ENCODE assay signal across 8 cellular contexts in the genomic region with DNA sequence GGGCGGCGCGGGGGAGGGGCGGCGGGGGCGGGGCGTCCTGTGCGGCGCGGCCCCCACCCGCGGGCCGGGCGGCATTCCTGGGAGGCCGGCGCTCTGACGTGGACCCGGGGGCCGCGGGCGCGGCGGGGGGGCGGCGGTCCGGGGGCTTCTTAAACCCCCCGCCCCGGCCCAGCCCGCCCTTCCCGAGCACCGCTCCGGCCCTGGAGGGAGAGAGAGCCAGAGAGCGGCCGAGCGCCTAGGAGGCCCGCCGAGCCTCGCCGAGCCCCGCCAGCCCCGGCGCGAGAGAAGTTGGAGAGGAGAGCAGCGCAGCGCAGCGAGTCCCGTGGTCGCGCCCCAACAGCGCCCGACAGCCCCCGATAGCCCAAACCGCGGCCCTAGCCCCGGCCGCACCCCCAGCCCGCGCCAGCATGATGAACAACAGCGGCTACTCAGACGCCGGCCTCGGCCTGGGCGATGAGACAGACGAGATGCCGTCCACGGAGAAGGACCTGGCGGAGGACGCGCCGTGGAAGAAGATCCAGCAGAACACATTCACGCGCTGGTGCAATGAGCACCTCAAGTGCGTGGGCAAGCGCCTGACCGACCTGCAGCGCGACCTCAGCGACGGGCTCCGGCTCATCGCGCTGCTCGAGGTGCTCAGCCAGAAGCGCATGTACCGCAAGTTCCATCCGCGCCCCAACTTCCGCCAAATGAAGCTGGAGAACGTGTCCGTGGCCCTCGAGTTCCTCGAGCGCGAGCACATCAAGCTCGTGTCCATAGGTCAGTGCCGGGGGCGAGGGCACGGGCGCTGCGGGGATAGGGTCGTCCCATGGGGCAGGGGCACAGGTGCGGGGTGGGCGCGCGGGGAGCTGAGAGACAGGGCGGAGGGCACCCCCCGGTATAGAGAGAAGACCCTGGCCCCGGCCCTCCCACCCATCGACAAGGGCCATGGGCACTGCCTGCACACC. TPM values are rescaled to one million over a fixed set of nuclear protein-coding genes. Genes with fewer than 3 reads are reported as not detected.
DNase-seq lines count a peak whose midpoint lies in the region; ATAC-seq and TF ChIP-seq lines count a peak whose summit lies in the region.

A gene with protein sequence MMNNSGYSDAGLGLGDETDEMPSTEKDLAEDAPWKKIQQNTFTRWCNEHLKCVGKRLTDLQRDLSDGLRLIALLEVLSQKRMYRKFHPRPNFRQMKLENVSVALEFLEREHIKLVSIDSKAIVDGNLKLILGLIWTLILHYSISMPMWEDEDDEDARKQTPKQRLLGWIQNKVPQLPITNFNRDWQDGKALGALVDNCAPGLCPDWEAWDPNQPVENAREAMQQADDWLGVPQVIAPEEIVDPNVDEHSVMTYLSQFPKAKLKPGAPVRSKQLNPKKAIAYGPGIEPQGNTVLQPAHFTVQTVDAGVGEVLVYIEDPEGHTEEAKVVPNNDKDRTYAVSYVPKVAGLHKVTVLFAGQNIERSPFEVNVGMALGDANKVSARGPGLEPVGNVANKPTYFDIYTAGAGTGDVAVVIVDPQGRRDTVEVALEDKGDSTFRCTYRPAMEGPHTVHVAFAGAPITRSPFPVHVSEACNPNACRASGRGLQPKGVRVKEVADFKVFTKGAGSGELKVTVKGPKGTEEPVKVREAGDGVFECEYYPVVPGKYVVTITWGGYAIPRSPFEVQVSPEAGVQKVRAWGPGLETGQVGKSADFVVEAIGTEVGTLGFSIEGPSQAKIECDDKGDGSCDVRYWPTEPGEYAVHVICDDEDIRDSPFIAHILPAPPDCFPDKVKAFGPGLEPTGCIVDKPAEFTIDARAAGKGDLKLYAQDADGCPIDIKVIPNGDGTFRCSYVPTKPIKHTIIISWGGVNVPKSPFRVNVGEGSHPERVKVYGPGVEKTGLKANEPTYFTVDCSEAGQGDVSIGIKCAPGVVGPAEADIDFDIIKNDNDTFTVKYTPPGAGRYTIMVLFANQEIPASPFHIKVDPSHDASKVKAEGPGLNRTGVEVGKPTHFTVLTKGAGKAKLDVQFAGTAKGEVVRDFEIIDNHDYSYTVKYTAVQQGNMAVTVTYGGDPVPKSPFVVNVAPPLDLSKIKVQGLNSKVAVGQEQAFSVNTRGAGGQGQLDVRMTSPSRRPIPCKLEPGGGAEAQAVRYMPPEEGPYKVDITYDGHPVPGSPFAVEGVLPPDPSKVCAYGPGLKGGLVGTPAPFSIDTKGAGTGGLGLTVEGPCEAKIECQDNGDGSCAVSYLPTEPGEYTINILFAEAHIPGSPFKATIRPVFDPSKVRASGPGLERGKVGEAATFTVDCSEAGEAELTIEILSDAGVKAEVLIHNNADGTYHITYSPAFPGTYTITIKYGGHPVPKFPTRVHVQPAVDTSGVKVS (N-terminal part only) (plus strand): TSS at position 176 of the 947 bp plus-strand sequence. CDS start 232 bp downstream, at position 408.

- H3K36me3 ChIP-seq in H7 (replicated peaks; ENCODE audit: control insufficient read depth, insufficient read depth, low read length), result no peaks in the 10 kb centered on the region

- H3K4me3 Mint-ChIP-seq in T-helper 2 cell treated with Interferon-gamma antibody and Interleukin-4, amounts not matched to agents 5 μg/mL and 100 μg/mL, for 36 hours, result peak within 1 kb of the TSS; percentile 56
- H3K4me3 Mint-ChIP-seq in chondrocyte (ENCODE audit: unreplicated experiment), result peak within 1 kb of the TSS; percentile 89

- peak; percentile 81 for DNase-seq in H7
- peak; percentile 15 for DNase-seq in T-helper 2 cell treated with Interferon-gamma antibody and Interleukin-4, amounts not matched to agents 5 μg/mL and 100 μg/mL, for 36 hours (ENCODE audit: low spot score)
- DNase-seq in chondrocyte (ENCODE audit: low spot score), result peak; percentile 91
- peak; percentile 50 for DNase-seq in kidney tubule cell (ENCODE audit: low spot score)
- DNase-seq in stimulated activated CD4-positive, alpha-beta T cell treated with anti-CD3 and anti-CD28 coated beads, Interleukin-2, amount 100 ng/mL, for 24 hours, result peak; percentile 35 to 45
- DNase-seq in DMS 273 (lab: John Stamatoyannopoulos, UW; ENCODE audit: unreplicated experiment), result no peak

- ATAC-seq in GM18861 (IDR thresholded peaks at IDR 0.05; ENCODE audit: unreplicated experiment) (no peak), GM19397 (IDR thresholded peaks at IDR 0.05; ENCODE audit: unreplicated experiment) (no peak)

- no peak for TF ChIP-seq CTCF in chondrocyte (IDR thresholded peaks at IDR 0.05)

- H3K27ac Mint-ChIP-seq in T-helper 2 cell treated with Interferon-gamma antibody and Interleukin-4, amounts not matched to agents 5 μg/mL and 100 μg/mL, for 36 hours, result no peak within 1 kb of the TSS
- H3K27ac Mint-ChIP-seq in chondrocyte (ENCODE audit: unreplicated experiment), result peak within 1 kb of the TSS; percentile 92

- no peaks in the 10 kb centered on the region for H3K36me3 Mint-ChIP-seq in T-helper 2 cell treated with Interferon-gamma antibody and Interleukin-4, amounts not matched to agents 5 μg/mL and 100 μg/mL, for 36 hours (ENCODE audit: low read depth)
- no peaks in the 10 kb centered on the region for H3K36me3 Mint-ChIP-seq in chondrocyte (ENCODE audit: low read depth)

- H3K27me3 ChIP-seq in H7 (ENCODE audit: control insufficient read depth, insufficient read depth, low read length), result peaks cover 16% of the 10 kb centered on the region

- peak within 1 kb of the TSS; percentile 68 for H3K4me3 ChIP-seq in H7 (ENCODE audit: insufficient read depth, low read depth, low read length)

- no peaks in the 10 kb centered on the region for H3K9me3 Mint-ChIP-seq in T-helper 2 cell treated with Interferon-gamma antibody and Interleukin-4, amounts not matched to agents 5 μg/mL and 100 μg/mL, for 36 hours
- H3K9me3 Mint-ChIP-seq in chondrocyte (ENCODE audit: low read depth), result no peaks in the 10 kb centered on the region

- H3K27me3 Mint-ChIP-seq in T-helper 2 cell treated with Interferon-gamma antibody and Interleukin-4, amounts not matched to agents 5 μg/mL and 100 μg/mL, for 36 hours (ENCODE audit: low read depth), result peaks cover 54% of the 10 kb centered on the region
- no peaks in the 10 kb centered on the region for H3K27me3 Mint-ChIP-seq in chondrocyte (ENCODE audit: low read depth)

- H3K4me1 Mint-ChIP-seq in T-helper 2 cell treated with Interferon-gamma antibody and Interleukin-4, amounts not matched to agents 5 μg/mL and 100 μg/mL, for 36 hours (ENCODE audit: low read depth), result peaks cover 2% of the 10 kb centered on the region
- peaks cover 70% of the 10 kb centered on the region for H3K4me1 Mint-ChIP-seq in chondrocyte (ENCODE audit: low read depth)

RNA-seq across cellular contexts. Expression of the gene that starts here (rescaled TPM):
- total RNA-seq in H7 (2014; rRNA removed; shearing (Covaris generic)), result 26.9 and 32.3 TPM in 2 replicates
- total RNA-seq in chondrocyte, result 72.3 to 119 TPM (median 118 TPM) in 3 replicates
